ENCODE assay signal across 1 cellular context in genomic region chr3:123818324-123818920, GRCh38.
TF ChIP-seq lines count a peak whose summit lies in the region.

No MANE protein-coding gene starts in this region.

TF ChIP-seq in SK-N-SH, 30 proteins besides CTCF, POLR2A, EP300 and RAD21 (continued from another document):
- TF ChIP-seq RCOR1 (IDR thresholded peaks at IDR 0.05; ENCODE audit: low read length) (no peak), PBX3 (IDR thresholded peaks at IDR 0.05) (no peak), USF1 (IDR thresholded peaks at IDR 0.05; ENCODE audit: borderline replicate concordance, low read depth) (no peak), SIN3A (IDR thresholded peaks at IDR 0.05; ENCODE audit: borderline replicate concordance, low read depth, low read length) (no peak)
